In the genomic region with DNA sequence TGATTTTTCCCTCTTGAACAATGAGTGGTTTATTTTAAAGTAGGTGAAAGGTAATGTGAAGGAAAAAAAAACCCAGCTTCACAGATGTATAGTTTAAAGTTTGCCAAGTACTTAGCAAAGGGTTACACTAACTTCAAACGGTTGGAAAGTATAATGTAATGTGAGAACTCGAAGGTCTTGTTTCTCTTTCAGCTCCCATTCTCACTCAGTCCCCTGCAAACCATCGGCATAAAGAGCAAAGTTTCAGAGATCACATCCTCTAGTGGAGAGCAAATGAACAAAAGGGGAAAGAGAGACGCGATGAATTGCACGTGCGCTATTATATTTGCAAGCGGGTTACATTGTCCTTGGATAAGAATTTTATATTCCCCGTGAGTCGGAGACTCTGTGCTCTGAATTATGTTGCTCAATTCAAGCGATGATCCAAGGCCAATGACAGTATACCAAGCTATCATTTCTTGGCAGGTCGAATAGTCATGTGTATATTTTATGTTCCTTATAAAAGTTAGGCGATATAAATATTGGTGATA, we compare ENCODE assay signal across 1 cellular context.
TF ChIP-seq lines count a peak whose summit lies in the region.

No MANE protein-coding gene starts in this region.

TF ChIP-seq in A549, 52 proteins besides CTCF, POLR2A, EP300 and RAD21 (continued from another document):
- TF ChIP-seq RCOR1 (IDR thresholded peaks at IDR 0.05; ENCODE audit: low read depth, low read length) (no peak), MAX (IDR thresholded peaks at IDR 0.05) (peak; percentile 41; the same call in 1 of the 2 replicates)
